16 cellular contexts compared by ENCODE assay signal in genomic region chr18:43830905-43831304, GRCh38.
DNase-seq lines count a peak whose midpoint lies in the region; ATAC-seq lines count a peak whose summit lies in the region.
"Had no signal": no experiment of that assay in that cellular context is flagged by ENCODE, and none has a peak within 500 bp of the region (broad histone marks: within the 10 kb centered on the region; RNA-seq: fewer than 3 reads in every experiment).

No MANE protein-coding gene starts in this region.

- no peaks in the 10 kb centered on the region for H3K36me3 ChIP-seq in skeletal muscle tissue (ENCODE audit: control insufficient read depth in 3 of 3, insufficient read depth in 3 of 3, low read length in 3 of 3)
- H3K36me3 ChIP-seq: gastrocnemius medialis, transverse colon had no signal

- H3K4me1 Mint-ChIP-seq in T-helper 2 cell treated with Interferon-gamma antibody and Interleukin-4, amounts not matched to agents 5 μg/mL and 100 μg/mL, for 36 hours (ENCODE audit: low read depth) = no peaks in the 10 kb centered on the region
- H3K4me1 Mint-ChIP-seq in stimulated activated effector memory CD8-positive, alpha-beta T cell treated with anti-CD3 and anti-CD28 coated beads, Interleukin-12 subunit alpha, Interleukin-12 subunit beta, amount 100 ng/mL, for 72 hours = no peaks in the 10 kb centered on the region
- H3K4me1 Mint-ChIP-seq: activated naive CD8-positive, alpha-beta T cell treated with anti-CD3 and anti-CD28 coated beads, Interleukin-2, amount 50 U/mL, for 24 hours had no signal

- peak overlapping the region in 1 of 3 donors; percentile 34 for H3K9ac ChIP-seq in skeletal muscle tissue (ENCODE audit: low read depth in 1 of 3, low read length in 3 of 3)

- no peaks in the 10 kb centered on the region for H3K27me3 ChIP-seq in skeletal muscle tissue (ENCODE audit: control insufficient read depth in 3 of 3, insufficient read depth in 3 of 3, low read length in 3 of 3)
- H3K27me3 ChIP-seq: gastrocnemius medialis, transverse colon had no signal

- H3K4me3 Mint-ChIP-seq in T-helper 2 cell treated with Interferon-gamma antibody and Interleukin-4, amounts not matched to agents 5 μg/mL and 100 μg/mL, for 36 hours = no peak overlapping the region
- H3K4me3 Mint-ChIP-seq in stimulated activated effector memory CD8-positive, alpha-beta T cell treated with anti-CD3 and anti-CD28 coated beads, Interleukin-12 subunit alpha, Interleukin-12 subunit beta, amount 100 ng/mL, for 72 hours = no peak overlapping the region
- H3K4me3 Mint-ChIP-seq: activated naive CD8-positive, alpha-beta T cell treated with anti-CD3 and anti-CD28 coated beads, Interleukin-2, amount 50 U/mL, for 24 hours; activated T-helper 1 cell treated with anti-CD3 and anti-CD28 coated beads, Interleukin-12 subunit alpha, Interleukin-12 subunit beta, Interleukin-2, Interleukin-4 antibody, amounts not matched to agents 30 ng/mL and 10 ng/mL and 1 ng/mL, durations not matched to agents 14 hours and 24 hours and 36 hours; endodermal cell had no signal

- no peaks in the 10 kb centered on the region for H3K9me3 ChIP-seq in skeletal muscle tissue (ENCODE audit: control insufficient read depth in 3 of 3, low read length in 3 of 3)
- H3K9me3 ChIP-seq: gastrocnemius medialis, transverse colon had no signal

- H3K36me3 Mint-ChIP-seq in T-helper 2 cell treated with Interferon-gamma antibody and Interleukin-4, amounts not matched to agents 5 μg/mL and 100 μg/mL, for 36 hours (ENCODE audit: low read depth) = no peaks in the 10 kb centered on the region
- H3K36me3 Mint-ChIP-seq in stimulated activated effector memory CD8-positive, alpha-beta T cell treated with anti-CD3 and anti-CD28 coated beads, Interleukin-12 subunit alpha, Interleukin-12 subunit beta, amount 100 ng/mL, for 72 hours = no peaks in the 10 kb centered on the region

- DNase-seq in NCI-H82 (lab: John Stamatoyannopoulos, UW) = peak; percentile 44
- DNase-seq in NCI-H82 treated with DMSO at 0.1 percent for 48 hours (lab: John Stamatoyannopoulos, UW; ENCODE audit: unreplicated experiment) = no peak
- DNase-seq in NCI-H2227 treated with DMSO at 0.1 percent for 48 hours (lab: John Stamatoyannopoulos, UW) = peak; percentile 51
- DNase-seq in Right ventricle myocardium superior = peak; percentile 25
- no peak for DNase-seq in T-helper 2 cell treated with Interferon-gamma antibody and Interleukin-4, amounts not matched to agents 5 μg/mL and 100 μg/mL, for 36 hours (ENCODE audit: low spot score)
- DNase-seq in ureter (ENCODE audit: low spot score) = no peak
- no peak for DNase-seq in stimulated activated effector memory CD8-positive, alpha-beta T cell treated with anti-CD3 and anti-CD28 coated beads, Interleukin-12 subunit alpha, Interleukin-12 subunit beta, amount 100 ng/mL, for 72 hours (ENCODE audit: low spot score in 2 of 2)
- DNase-seq: activated naive CD8-positive, alpha-beta T cell treated with anti-CD3 and anti-CD28 coated beads, Interleukin-2, amount 50 U/mL, for 24 hours; endodermal cell; gastrocnemius medialis; NCI-H446; transverse colon had no signal

- H3K27ac Mint-ChIP-seq in T-helper 2 cell treated with Interferon-gamma antibody and Interleukin-4, amounts not matched to agents 5 μg/mL and 100 μg/mL, for 36 hours = no peak overlapping the region
- no peak overlapping the region for H3K27ac Mint-ChIP-seq in stimulated activated effector memory CD8-positive, alpha-beta T cell treated with anti-CD3 and anti-CD28 coated beads, Interleukin-12 subunit alpha, Interleukin-12 subunit beta, amount 100 ng/mL, for 72 hours
- H3K27ac Mint-ChIP-seq: activated naive CD8-positive, alpha-beta T cell treated with anti-CD3 and anti-CD28 coated beads, Interleukin-2, amount 50 U/mL, for 24 hours; activated T-helper 1 cell treated with anti-CD3 and anti-CD28 coated beads, Interleukin-12 subunit alpha, Interleukin-12 subunit beta, Interleukin-2, Interleukin-4 antibody, amounts not matched to agents 30 ng/mL and 10 ng/mL and 1 ng/mL, durations not matched to agents 14 hours and 24 hours and 36 hours; endodermal cell had no signal

- H3K27ac ChIP-seq in skeletal muscle tissue (ENCODE audit: low read depth, low read length) = peak overlapping the region; percentile 16
- H3K27ac ChIP-seq: C4-2B, gastrocnemius medialis had no signal

- H3K4me1 ChIP-seq in skeletal muscle tissue (ENCODE audit: control insufficient read depth in 3 of 3, insufficient read depth in 3 of 3, low read length in 3 of 3) = no peaks in the 10 kb centered on the region
- H3K4me1 ChIP-seq: transverse colon had no signal

- peaks cover 7% of the 10 kb centered on the region for H3K9me3 Mint-ChIP-seq in T-helper 2 cell treated with Interferon-gamma antibody and Interleukin-4, amounts not matched to agents 5 μg/mL and 100 μg/mL, for 36 hours
- H3K9me3 Mint-ChIP-seq in stimulated activated effector memory CD8-positive, alpha-beta T cell treated with anti-CD3 and anti-CD28 coated beads, Interleukin-12 subunit alpha, Interleukin-12 subunit beta, amount 100 ng/mL, for 72 hours = no peaks in the 10 kb centered on the region
- H3K9me3 Mint-ChIP-seq: activated naive CD8-positive, alpha-beta T cell treated with anti-CD3 and anti-CD28 coated beads, Interleukin-2, amount 50 U/mL, for 24 hours; endodermal cell had no signal

- no peaks in the 10 kb centered on the region for H3K27me3 Mint-ChIP-seq in T-helper 2 cell treated with Interferon-gamma antibody and Interleukin-4, amounts not matched to agents 5 μg/mL and 100 μg/mL, for 36 hours (ENCODE audit: low read depth)
- H3K27me3 Mint-ChIP-seq: activated naive CD8-positive, alpha-beta T cell treated with anti-CD3 and anti-CD28 coated beads, Interleukin-2, amount 50 U/mL, for 24 hours had no signal

- intact Hi-C loops in Right ventricle myocardium superior (cut with DNase I) = no loop called here

- peak; percentile 94 for ATAC-seq in Right ventricle myocardium superior (ENCODE audit: poor library complexity)
- no peak for ATAC-seq in stimulated activated effector memory CD8-positive, alpha-beta T cell treated with anti-CD3 and anti-CD28 coated beads, Interleukin-12 subunit alpha, Interleukin-12 subunit beta, amount 100 ng/mL, for 72 hours
- ATAC-seq: activated naive CD8-positive, alpha-beta T cell treated with anti-CD3 and anti-CD28 coated beads, Interleukin-2, amount 50 U/mL, for 24 hours; gastrocnemius medialis; Panc1 had no signal

- no peak overlapping the region for H3K4me3 ChIP-seq in skeletal muscle tissue (ENCODE audit: low read length in 3 of 3)
- H3K4me3 ChIP-seq: gastrocnemius medialis, transverse colon had no signal

Comparison
In these comparisons a context has a peak if more than half of its experiments do, and no peak if none do; other contexts are left out.
1. DNase-seq: peak in NCI-H82 (single experiment), NCI-H2227 treated with DMSO at 0.1 percent for 48 hours (single experiment) and Right ventricle myocardium superior (single experiment); none in NCI-H82 treated with DMSO at 0.1 percent for 48 hours (single experiment), T-helper 2 cell treated with Interferon-gamma antibody and Interleukin-4, amounts not matched to agents 5 μg/mL and 100 μg/mL, for 36 hours (single experiment), ureter (single experiment) and stimulated activated effector memory CD8-positive, alpha-beta T cell treated with anti-CD3 and anti-CD28 coated beads, Interleukin-12 subunit alpha, Interleukin-12 subunit beta, amount 100 ng/mL, for 72 hours (0 of 2).